8 cellular contexts compared by ENCODE assay signal in genomic region chr16:30740364-30741251, GRCh38. TPM values are rescaled to one million over a fixed set of nuclear protein-coding genes. Genes with fewer than 3 reads are reported as not detected.
DNase-seq lines count a peak whose midpoint lies in the region; ATAC-seq, FAIRE-seq and TF ChIP-seq lines count a peak whose summit lies in the region.

No MANE protein-coding gene starts in this region.

- peak overlapping the region; percentile 37 for H3K4me3 ChIP-seq in lower lobe of right lung

- no peak for TF ChIP-seq CTCF in lower lobe of right lung (IDR thresholded peaks at IDR 0.05)

- peaks cover 33% of the 10 kb centered on the region for H3K4me1 ChIP-seq in lower lobe of right lung

- intact Hi-C loops in lower lobe of right lung (cut with DNase I): no loop called here

- FAIRE-seq in urothelium cell line (lab: Jason Lieb, UNC): no peak

- peak; percentile 87 for DNase-seq in DMS79 treated with DMSO at 0.1 percent for 48 hours (lab: John Stamatoyannopoulos, UW)
- DNase-seq in NCI-H345 treated with DMSO at 0.1 percent for 48 hours (lab: John Stamatoyannopoulos, UW; ENCODE audit: unreplicated experiment): peak; percentile 19
- DNase-seq in dedifferentiated amniotic fluid mesenchymal stem cell (ENCODE audit: extremely low spot score): peak; percentile 61
- DNase-seq in lower lobe of right lung: peak; percentile 91
- peak; percentile 61 for DNase-seq in urothelium cell line (ENCODE audit: low spot score)

- peak overlapping the region; percentile 88 for H3K27ac ChIP-seq in lower lobe of right lung

- H3K36me3 ChIP-seq in lower lobe of right lung: peaks cover 69% of the 10 kb centered on the region

- H3K27me3 ChIP-seq in lower lobe of right lung (ENCODE audit: low read depth): no peaks in the 10 kb centered on the region

- no peaks in the 10 kb centered on the region for H3K9me3 ChIP-seq in lower lobe of right lung

- ATAC-seq in lower lobe of right lung (peak; percentile 91 to 92), HG03108 (IDR thresholded peaks at IDR 0.05; ENCODE audit: unreplicated experiment) (no peak), HG03520 (IDR thresholded peaks at IDR 0.05; ENCODE audit: unreplicated experiment) (no peak), GM19351 (IDR thresholded peaks at IDR 0.05; ENCODE audit: unreplicated experiment) (no peak)

RNA-seq across cellular contexts. Expression of gene PHKG2, which starts 7.6 kb away (rescaled TPM):
- 25.5 TPM for total RNA-seq in lower lobe of right lung

RNA-seq across cellular contexts. Expression of gene CFAP119, which starts 21.3 kb away (rescaled TPM):
- 11.1 TPM for total RNA-seq in lower lobe of right lung

RNA-seq across cellular contexts. Expression of gene RNF40, which starts 21.5 kb away (rescaled TPM):
- 95.9 TPM for total RNA-seq in lower lobe of right lung

RNA-seq across cellular contexts. Expression of gene SRCAP, which starts 41.6 kb away (rescaled TPM):
- 73.8 TPM for total RNA-seq in lower lobe of right lung

RNA-seq across cellular contexts. Expression of gene ZNF629, which starts 46.4 kb away (rescaled TPM):
- 11.9 TPM for total RNA-seq in lower lobe of right lung

Comparison
In these comparisons a context has a peak if more than half of its experiments do, and no peak if none do; other contexts are left out.
1. DNase-seq: peak in every context shown above with its lines; median percentile 91 in lower lobe of right lung; 87 in DMS79 treated with DMSO at 0.1 percent for 48 hours; 61 in dedifferentiated amniotic fluid mesenchymal stem cell; 61 in urothelium cell line; 19 in NCI-H345 treated with DMSO at 0.1 percent for 48 hours.
2. ATAC-seq: peak in lower lobe of right lung (2 of 2); none in HG03108 (single experiment), HG03520 (single experiment) and GM19351 (single experiment).